Comparison of ENCODE assay signal across 16 cellular contexts in genomic region chr12:111454311-111454710, GRCh38. TPM values are rescaled to one million over a fixed set of nuclear protein-coding genes. Genes with fewer than 3 reads are reported as not detected.
DNase-seq lines count a peak whose midpoint lies in the region; ATAC-seq and TF ChIP-seq lines count a peak whose summit lies in the region.
"Had no signal": no experiment of that assay in that cellular context is flagged by ENCODE, and none has a peak within 500 bp of the region (broad histone marks: within the 10 kb centered on the region; RNA-seq: fewer than 3 reads in every experiment).

No MANE protein-coding gene starts in this region.

- H3K4me3 ChIP-seq in adipocyte (ENCODE audit: low read length): no peak overlapping the region
- no peak overlapping the region for H3K4me3 ChIP-seq in testis
- H3K4me3 ChIP-seq: ascending aorta, prostate gland had no signal

- H3K9ac ChIP-seq in adipocyte (ENCODE audit: low read length): peak overlapping the region; percentile 27

- H3K36me3 ChIP-seq in adipocyte (ENCODE audit: control insufficient read depth, insufficient read depth, low read length, severe bottlenecking) (peaks cover 94% of the 10 kb centered on the region), testis (ENCODE audit: low read depth, missing control alignments) (no peaks in the 10 kb centered on the region)

- no peaks in the 10 kb centered on the region for H3K9me3 ChIP-seq in adipocyte (ENCODE audit: control insufficient read depth, low read length)
- H3K9me3 ChIP-seq in testis: no peaks in the 10 kb centered on the region
- H3K9me3 ChIP-seq: ascending aorta, prostate gland had no signal

- no peak for TF ChIP-seq CTCF in testis (IDR thresholded peaks at IDR 0.05)

- no peak for ATAC-seq in left ventricle myocardium superior
- ATAC-seq in left lobe of liver: no peak
- no peak for ATAC-seq in GM19035 (IDR thresholded peaks at IDR 0.05; ENCODE audit: unreplicated experiment)
- no peak for ATAC-seq in HG02884 (IDR thresholded peaks at IDR 0.05; ENCODE audit: unreplicated experiment)

- intact Hi-C loops in cardiac septum (cut with DNase I) (no loop called here), left ventricle myocardium superior (cut with micrococcal nuclease) (no loop called here), testis (cut with DNase I; ENCODE audit: low total_unique reads) (no loop called here)

- 60 to 82% methylated on average over 4 of the region's 4 CpGs for WGBS in testis, 2 donors

- TF ChIP-seq POLR2A in testis (IDR thresholded peaks at IDR 0.05): no peak

- DNase-seq in cardiac septum (ENCODE audit: low spot score) (peak; percentile 12), left ventricle myocardium superior (no peak), adipocyte (ENCODE audit: low read depth) (no peak), left lobe of liver (ENCODE audit: low spot score) (peak; percentile 14), testis (peak; percentile 14), NCI-H510A (lab: John Stamatoyannopoulos, UW) (no peak)
- DNase-seq: activated naive CD4-positive, alpha-beta T cell treated with Interleukin-2 at 50 U/mL for 16 hours; cerebellar nuclear complex; COR-L47; kidney; NCI-H2029; stimulated activated CD4-positive, alpha-beta T cell treated with anti-CD3 and anti-CD28 coated beads, Interleukin-4, amount 100 ng/mL, for 4 hours had no signal

- H3K4me1 ChIP-seq in adipocyte (ENCODE audit: control insufficient read depth, insufficient read depth, low read length) (peaks cover 18% of the 10 kb centered on the region), testis (peaks cover 12% of the 10 kb centered on the region)
- H3K4me1 ChIP-seq: ascending aorta had no signal

- H3K27ac ChIP-seq in testis: no peak overlapping the region
- H3K27ac ChIP-seq: prostate gland had no signal

- no peaks in the 10 kb centered on the region for H3K27me3 ChIP-seq in adipocyte (replicated peaks; ENCODE audit: control insufficient read depth, insufficient read depth, low read length)
- no peaks in the 10 kb centered on the region for H3K27me3 ChIP-seq in testis
- H3K27me3 ChIP-seq: ascending aorta had no signal

RNA-seq across cellular contexts. Expression of gene SH2B3, which starts 48.6 kb away (rescaled TPM):
- total RNA-seq in cardiac septum (33.7 TPM), left ventricle myocardium superior (45.1 TPM), left lobe of liver (11.7 TPM), testis (10 to 100 TPM; 36.9 to 38.1 TPM)
- polyA plus RNA-seq in testis (ENCODE audit: insufficient read depth, low read depth, low replicate concordance): 22.0 TPM

Comparison
In these comparisons a context has a peak if more than half of its experiments do, and no peak if none do; other contexts are left out.
1. DNase-seq: peak in cardiac septum (single experiment), left lobe of liver (single experiment) and testis (single experiment); none in left ventricle myocardium superior (single experiment), adipocyte (single experiment) and NCI-H510A (single experiment).